9 cellular contexts compared by ENCODE assay signal in the genomic region with DNA sequence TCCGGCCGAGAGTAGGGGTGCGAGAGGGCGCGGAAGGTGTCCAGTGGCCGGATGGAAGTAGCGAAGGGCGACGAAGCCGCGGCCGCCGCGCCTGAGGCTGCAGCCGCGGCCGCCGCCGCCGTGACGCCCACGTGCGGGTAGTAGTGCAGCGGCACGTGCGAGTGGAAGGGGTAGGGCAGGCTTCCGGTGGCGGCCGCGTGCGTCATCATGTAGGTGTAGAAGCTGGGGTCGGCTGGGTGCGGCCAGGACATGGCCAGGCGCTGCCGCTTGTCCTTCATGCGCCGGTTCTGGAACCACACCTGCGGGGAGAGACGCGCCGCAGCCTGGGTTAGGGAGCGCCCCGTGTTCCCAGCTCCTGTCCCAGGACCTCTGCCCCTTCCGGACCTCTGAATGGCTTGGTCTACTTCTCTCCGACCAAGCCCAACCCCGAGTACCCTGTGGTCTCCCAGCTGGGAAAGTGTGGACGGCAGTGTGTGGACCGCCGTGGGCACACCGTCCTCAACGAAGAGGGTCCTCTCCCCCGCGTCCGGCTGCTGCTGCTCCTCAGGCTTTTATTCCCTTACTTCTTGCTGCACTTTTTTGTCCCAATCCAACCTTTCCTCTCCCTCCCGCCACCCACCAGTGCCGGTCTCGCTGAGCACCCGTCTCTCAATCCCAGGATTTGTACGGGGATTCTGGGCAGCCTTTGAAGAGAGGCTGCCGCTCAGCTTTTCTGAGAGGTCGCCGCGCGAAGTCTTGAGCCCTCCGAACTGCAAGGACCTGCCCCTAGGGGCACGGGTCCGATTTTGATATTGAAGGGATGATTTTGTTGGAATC. TPM values are rescaled to one million over a fixed set of nuclear protein-coding genes. Genes with fewer than 3 reads are reported as not detected.
A peak's percentile ranks its signal among the peaks of the same experiment; 100 is the strongest.
DNase-seq lines count a peak whose midpoint lies in the region; ATAC-seq, FAIRE-seq and TF ChIP-seq lines count a peak whose summit lies in the region.
"Had no signal": no experiment of that assay in that cellular context is flagged by ENCODE, and none has a peak within 500 bp of the region (broad histone marks: within the 10 kb centered on the region; RNA-seq: fewer than 3 reads in every experiment).

No MANE protein-coding gene starts in this region.

- H3K4me2 ChIP-seq in A549 (peak overlapping the region; percentile 97), mesenchymal stem cell (ENCODE audit: low read length, poor library complexity, severe bottlenecking) (peak overlapping the region; percentile 63)

- ATAC-seq in A549 = peak in 1 of 2 experiments; percentile 20; a peak in 3 of 6 replicates
- no peak for ATAC-seq in activated CD8-positive, alpha-beta T cell treated with anti-CD3 and anti-CD28 coated beads, Interleukin-2, amount 10 ng/mL, durations not matched to agents 7 days and 5 days
- no peak for ATAC-seq in GM18861 (IDR thresholded peaks at IDR 0.05; ENCODE audit: unreplicated experiment)
- no peak for ATAC-seq in HG03342 (IDR thresholded peaks at IDR 0.05; ENCODE audit: unreplicated experiment)

- H3K4me3 ChIP-seq in A549 = peak overlapping the region; percentile 49
- H3K4me3 ChIP-seq in mesenchymal stem cell (ENCODE audit: insufficient read depth in 1 of 2, low read depth in 1 of 2, low read length in 2 of 2) = peak overlapping the region in 1 of 2 experiments; percentile 37

- 67% methylated on average over 52 of the region's 67 CpGs for WGBS in A549 (ENCODE audit: missing lambda C conversion rate)
- 3% methylated on average over 52 of the region's 67 CpGs for WGBS in mesenchymal stem cell

- TF ChIP-seq EP300 in A549 (IDR thresholded peaks at IDR 0.05) = no peak

- DNase-seq in A549 (ENCODE audit: low read depth in 1 of 2, low spot score in 1 of 2) (peak in 1 of 2 experiments; percentile 47), EL (peak; percentile 37), mesenchymal stem cell (no peak), SK-N-DZ (ENCODE audit: low spot score) (no peak), SHP77 treated with DMSO at 0.1 percent for 48 hours (lab: John Stamatoyannopoulos, UW) (no peak)
- DNase-seq in activated CD8-positive, alpha-beta T cell treated with anti-CD3 and anti-CD28 coated beads, Interleukin-2, amount 10 ng/mL, durations not matched to agents 7 days and 5 days = peak; percentile 21
- DNase-seq: activated gamma-delta T cell treated with Interleukin-2 at 50 U/mL for 16 hours had no signal

- CTCF ChIA-PET in A549 (lab: Yijun Ruan, JAX) = interaction anchor here (0.6 to 5.5 kb wide), 22 partner anchors 8 to 1179 kb away, joined by 3 to 57 read pairs (median 6); no protein-coding TSS in a partner anchor
- CTCF ChIA-PET in activated CD8-positive, alpha-beta T cell treated with anti-CD3 and anti-CD28 coated beads, Interleukin-2, amount 10 ng/mL, durations not matched to agents 7 days and 5 days (lab: Charles Lee) = no interaction called here

- peaks cover 21% of the 10 kb centered on the region for H3K36me3 Mint-ChIP-seq in activated CD8-positive, alpha-beta T cell treated with anti-CD3 and anti-CD28 coated beads, Interleukin-2, amount 10 ng/mL, durations not matched to agents 7 days and 5 days (ENCODE audit: low read depth)

- H3K4me1 ChIP-seq in A549 = peaks cover 9% of the 10 kb centered on the region; the same call in 2 of the 3 replicates
- peaks cover 27% of the 10 kb centered on the region for H3K4me1 ChIP-seq in mesenchymal stem cell (ENCODE audit: control insufficient read depth, insufficient read depth, low read depth, low read length)

- H3K14ac ChIP-seq in mesenchymal stem cell (ENCODE audit: low read length in 2 of 2) = no peak overlapping the region

- TF ChIP-seq CTCF in A549 (IDR thresholded peaks at IDR 0.05) = no peak

- H3K27me3 Mint-ChIP-seq in activated CD8-positive, alpha-beta T cell treated with anti-CD3 and anti-CD28 coated beads, Interleukin-2, amount 10 ng/mL, durations not matched to agents 7 days and 5 days (ENCODE audit: low read depth) = peaks cover 74% of the 10 kb centered on the region

- POLR2A ChIA-PET in A549 (lab: Yijun Ruan, JAX) = interaction anchor here (0.6 kb wide), 1 partner anchor 66 kb away, joined by 4 read pairs; no protein-coding TSS in a partner anchor
- POLR2A ChIA-PET in activated CD8-positive, alpha-beta T cell treated with anti-CD3 and anti-CD28 coated beads, Interleukin-2, amount 10 ng/mL, durations not matched to agents 7 days and 5 days (lab: Charles Lee) = no interaction called here

- no peak overlapping the region for H2BK5ac ChIP-seq in mesenchymal stem cell (ENCODE audit: low read depth, low read length, poor library complexity, severe bottlenecking)

- H2BK12ac ChIP-seq in mesenchymal stem cell (ENCODE audit: low read length in 2 of 2) = no peak overlapping the region

- no peak for FAIRE-seq in A549 (lab: Jason Lieb, UNC)

- peaks cover 12% of the 10 kb centered on the region for H3K4me1 Mint-ChIP-seq in activated CD8-positive, alpha-beta T cell treated with anti-CD3 and anti-CD28 coated beads, Interleukin-2, amount 10 ng/mL, durations not matched to agents 7 days and 5 days (ENCODE audit: low read depth)

- H2AFZ ChIP-seq in mesenchymal stem cell (ENCODE audit: low read depth, low read length) = no peak overlapping the region

- no peak overlapping the region for H2AK5ac ChIP-seq in mesenchymal stem cell (ENCODE audit: low read length, severe bottlenecking)

- H3K36me3 ChIP-seq in mesenchymal stem cell (ENCODE audit: control insufficient read depth in 1 of 2, insufficient read depth in 2 of 2, low read depth in 1 of 2, low read length in 2 of 2) = peaks cover 0 to 3% of the 10 kb centered on the region in 2 experiments

- no peak for TF ChIP-seq RAD21 in A549 (conservative IDR thresholded peaks at IDR 0.05 in 1 of 2, IDR thresholded peaks at IDR 0.05 in 1 of 2)

- H3K23ac ChIP-seq in mesenchymal stem cell (ENCODE audit: low read length in 2 of 2) = no peak overlapping the region

- no peaks in the 10 kb centered on the region for H3K79me1 ChIP-seq in mesenchymal stem cell (replicated peaks; ENCODE audit: low read length, poor library complexity, severe bottlenecking)

- no peak overlapping the region for H3K18ac ChIP-seq in mesenchymal stem cell (ENCODE audit: low read depth in 1 of 2, low read length in 2 of 2)

- peak overlapping the region; percentile 56 for H3K4me3 Mint-ChIP-seq in activated CD8-positive, alpha-beta T cell treated with anti-CD3 and anti-CD28 coated beads, Interleukin-2, amount 10 ng/mL, durations not matched to agents 7 days and 5 days

- H3K4ac ChIP-seq in mesenchymal stem cell (ENCODE audit: low read depth in 1 of 2, low read length in 2 of 2) = no peak overlapping the region

- H3K9me3 ChIP-seq in A549 = peaks cover 10% of the 10 kb centered on the region
- H3K9me3 ChIP-seq in mesenchymal stem cell (ENCODE audit: control insufficient read depth, low read length) = peaks cover 4% of the 10 kb centered on the region

- no peak overlapping the region for H3K9ac ChIP-seq in mesenchymal stem cell (ENCODE audit: low read length)

- peak overlapping the region; percentile 13 for H2BK15ac ChIP-seq in mesenchymal stem cell (ENCODE audit: low read depth, poor library complexity, severe bottlenecking)

- H3K9me3 Mint-ChIP-seq in activated CD8-positive, alpha-beta T cell treated with anti-CD3 and anti-CD28 coated beads, Interleukin-2, amount 10 ng/mL, durations not matched to agents 7 days and 5 days (ENCODE audit: insufficient read depth) = peaks cover 7% of the 10 kb centered on the region

- no peak for TF ChIP-seq POLR2A in A549 (IDR thresholded peaks at IDR 0.05; ENCODE audit: low read length)

- no peak overlapping the region for H2BK120ac ChIP-seq in mesenchymal stem cell (ENCODE audit: low read depth, low read length)

- H3K27me3 ChIP-seq in mesenchymal stem cell (ENCODE audit: control insufficient read depth in 1 of 2, insufficient read depth in 1 of 2, low read length in 2 of 2) = peaks cover 88 to 95% of the 10 kb centered on the region in 2 experiments

- H3K27ac Mint-ChIP-seq in activated CD8-positive, alpha-beta T cell treated with anti-CD3 and anti-CD28 coated beads, Interleukin-2, amount 10 ng/mL, durations not matched to agents 7 days and 5 days = peak overlapping the region; percentile 72

- no peak overlapping the region for H4K91ac ChIP-seq in mesenchymal stem cell (ENCODE audit: low read length)

- no peak overlapping the region for H4K8ac ChIP-seq in mesenchymal stem cell (ENCODE audit: low read length)

- peak overlapping the region; percentile 64 to 80; a peak in 5 of 6 replicates for H3K27ac ChIP-seq in A549
- no peak overlapping the region for H3K27ac ChIP-seq in mesenchymal stem cell (ENCODE audit: low read length, poor library complexity, severe bottlenecking)

RNA-seq across cellular contexts. Expression of gene EVX2, which starts 3.0 kb away (rescaled TPM):
- polyA plus RNA-seq in A549 (2011; rRNA removed) = 0.03 TPM in 2 replicates
- not detected in 2 replicates for polyA plus RNA-seq in A549 (2012; cell fraction: cytosol; rRNA removed)
- 0.04 TPM in 1 of 2 replicates, not detected in the other for polyA plus RNA-seq in A549 (2012; cell fraction: nucleus; rRNA removed)
- polyA plus RNA-seq in A549 (2017; fragmentation: RNase III; extraction: RNeasy Plus Mini Kit Qiagen cat#74134 plus additional on column Dnase treatment) = not detected in 3 replicates
- polyA minus RNA-seq in A549 (2011; rRNA and poly(A)+ RNA removed) = not detected in 2 replicates
- total RNA-seq in activated CD8-positive, alpha-beta T cell treated with anti-CD3 and anti-CD28 coated beads, Interleukin-2, amount 10 ng/mL, durations not matched to agents 7 days and 5 days = not detected
- not detected for polyA plus RNA-seq in mesenchymal stem cell (2013, experiment 1 of 2)
- not detected for polyA plus RNA-seq in mesenchymal stem cell (2013, experiment 2 of 2)
- 0.05 TPM in 1 of 2 replicates, not detected in the other for polyA plus RNA-seq in SK-N-DZ (2014; cell fraction: cytosol; rRNA removed)
- 0.27 TPM in 1 of 2 replicates, not detected in the other for polyA plus RNA-seq in SK-N-DZ (2014; cell fraction: nucleus; rRNA removed)

RNA-seq across cellular contexts. Expression of gene HOXD13, which starts 11.8 kb away (rescaled TPM):
- 0.25 and 0.35 TPM in 2 replicates for polyA plus RNA-seq in A549 (2011; rRNA removed)
- polyA plus RNA-seq in A549 (2012; cell fraction: cytosol; rRNA removed) = 0.10 and 0.17 TPM in 2 replicates
- polyA plus RNA-seq in A549 (2012; cell fraction: nucleus; rRNA removed) = 0.10 and 0.12 TPM in 2 replicates
- 0.12 to 0.17 TPM (median 0.13 TPM) in 3 replicates for polyA plus RNA-seq in A549 (2017; fragmentation: RNase III; extraction: RNeasy Plus Mini Kit Qiagen cat#74134 plus additional on column Dnase treatment)
- polyA minus RNA-seq in A549 (2011; rRNA and poly(A)+ RNA removed) = not detected in 2 replicates
- not detected for total RNA-seq in activated CD8-positive, alpha-beta T cell treated with anti-CD3 and anti-CD28 coated beads, Interleukin-2, amount 10 ng/mL, durations not matched to agents 7 days and 5 days
- polyA plus RNA-seq in mesenchymal stem cell (2013, experiment 1 of 2) = not detected
- not detected for polyA plus RNA-seq in mesenchymal stem cell (2013, experiment 2 of 2)
- polyA plus RNA-seq in SK-N-DZ (2014; cell fraction: cytosol; rRNA removed) = 0.28 and 1.0 TPM in 2 replicates
- 0.08 TPM in 1 of 2 replicates, not detected in the other for polyA plus RNA-seq in SK-N-DZ (2014; cell fraction: nucleus; rRNA removed)

RNA-seq across cellular contexts. Expression of gene HOXD12, which starts 18.8 kb away (rescaled TPM):
- polyA plus RNA-seq in A549 (2011; rRNA removed) = not detected in 2 replicates
- not detected in 2 replicates for polyA plus RNA-seq in A549 (2012; cell fraction: cytosol; rRNA removed)
- polyA plus RNA-seq in A549 (2012; cell fraction: nucleus; rRNA removed) = not detected in 2 replicates
- polyA plus RNA-seq in A549 (2017; fragmentation: RNase III; extraction: RNeasy Plus Mini Kit Qiagen cat#74134 plus additional on column Dnase treatment) = not detected in 3 replicates
- polyA minus RNA-seq in A549 (2011; rRNA and poly(A)+ RNA removed) = not detected in 2 replicates
- not detected for total RNA-seq in activated CD8-positive, alpha-beta T cell treated with anti-CD3 and anti-CD28 coated beads, Interleukin-2, amount 10 ng/mL, durations not matched to agents 7 days and 5 days
- polyA plus RNA-seq in mesenchymal stem cell (2013, experiment 1 of 2) = not detected
- polyA plus RNA-seq in mesenchymal stem cell (2013, experiment 2 of 2) = not detected
- polyA plus RNA-seq in SK-N-DZ (2014; cell fraction: cytosol; rRNA removed) = not detected in 2 replicates
- not detected in 2 replicates for polyA plus RNA-seq in SK-N-DZ (2014; cell fraction: nucleus; rRNA removed)

RNA-seq across cellular contexts. Expression of gene HOXD11, which starts 26.3 kb away (rescaled TPM):
- polyA plus RNA-seq in A549 (2011; rRNA removed) (2.6 and 2.9 TPM in 2 replicates), A549 (2017; fragmentation: RNase III; extraction: RNeasy Plus Mini Kit Qiagen cat#74134 plus additional on column Dnase treatment) (3.7 to 4.9 TPM (median 4.8 TPM) in 3 replicates)
- 3.0 and 3.9 TPM in 2 replicates for polyA plus RNA-seq in A549 (2012; cell fraction: cytosol; rRNA removed)
- polyA plus RNA-seq in A549 (2012; cell fraction: nucleus; rRNA removed) = 3.3 and 3.5 TPM in 2 replicates
- polyA minus RNA-seq in A549 (2011; rRNA and poly(A)+ RNA removed) = 0.92 and 1.0 TPM in 2 replicates
- total RNA-seq in activated CD8-positive, alpha-beta T cell treated with anti-CD3 and anti-CD28 coated beads, Interleukin-2, amount 10 ng/mL, durations not matched to agents 7 days and 5 days = not detected
- not detected for polyA plus RNA-seq in mesenchymal stem cell (2013, experiment 1 of 2)
- not detected for polyA plus RNA-seq in mesenchymal stem cell (2013, experiment 2 of 2)
- 0.55 and 1.6 TPM in 2 replicates for polyA plus RNA-seq in SK-N-DZ (2014; cell fraction: cytosol; rRNA removed)
- 0.55 TPM in 1 of 2 replicates, not detected in the other for polyA plus RNA-seq in SK-N-DZ (2014; cell fraction: nucleus; rRNA removed)

RNA-seq across cellular contexts. Expression of gene HOXD10, which starts 35.8 kb away (rescaled TPM):
- polyA plus RNA-seq in A549 (2011; rRNA removed) (4.6 and 4.8 TPM in 2 replicates), A549 (2017; fragmentation: RNase III; extraction: RNeasy Plus Mini Kit Qiagen cat#74134 plus additional on column Dnase treatment) (3.7 to 5.4 TPM (median 4.3 TPM) in 3 replicates)
- 1.8 and 2.3 TPM in 2 replicates for polyA plus RNA-seq in A549 (2012; cell fraction: cytosol; rRNA removed)
- 3.6 and 6.3 TPM in 2 replicates for polyA plus RNA-seq in A549 (2012; cell fraction: nucleus; rRNA removed)
- polyA minus RNA-seq in A549 (2011; rRNA and poly(A)+ RNA removed) = 1.2 and 1.9 TPM in 2 replicates
- total RNA-seq in activated CD8-positive, alpha-beta T cell treated with anti-CD3 and anti-CD28 coated beads, Interleukin-2, amount 10 ng/mL, durations not matched to agents 7 days and 5 days = not detected
- polyA plus RNA-seq in mesenchymal stem cell (2013, experiment 1 of 2) = not detected
- not detected for polyA plus RNA-seq in mesenchymal stem cell (2013, experiment 2 of 2)
- 8.5 and 8.7 TPM in 2 replicates for polyA plus RNA-seq in SK-N-DZ (2014; cell fraction: cytosol; rRNA removed)
- 5.2 and 6.5 TPM in 2 replicates for polyA plus RNA-seq in SK-N-DZ (2014; cell fraction: nucleus; rRNA removed)

Comparison
In these comparisons a context has a peak if more than half of its experiments do, and no peak if none do; other contexts are left out.
1. DNase-seq: peak in EL (single experiment) and activated CD8-positive, alpha-beta T cell treated with anti-CD3 and anti-CD28 coated beads, Interleukin-2, amount 10 ng/mL, durations not matched to agents 7 days and 5 days (single experiment); none in mesenchymal stem cell (single experiment), SK-N-DZ (single experiment) and SHP77 treated with DMSO at 0.1 percent for 48 hours (single experiment).